Comparison of ENCODE assay signal across 26 cellular contexts in the genomic region with DNA sequence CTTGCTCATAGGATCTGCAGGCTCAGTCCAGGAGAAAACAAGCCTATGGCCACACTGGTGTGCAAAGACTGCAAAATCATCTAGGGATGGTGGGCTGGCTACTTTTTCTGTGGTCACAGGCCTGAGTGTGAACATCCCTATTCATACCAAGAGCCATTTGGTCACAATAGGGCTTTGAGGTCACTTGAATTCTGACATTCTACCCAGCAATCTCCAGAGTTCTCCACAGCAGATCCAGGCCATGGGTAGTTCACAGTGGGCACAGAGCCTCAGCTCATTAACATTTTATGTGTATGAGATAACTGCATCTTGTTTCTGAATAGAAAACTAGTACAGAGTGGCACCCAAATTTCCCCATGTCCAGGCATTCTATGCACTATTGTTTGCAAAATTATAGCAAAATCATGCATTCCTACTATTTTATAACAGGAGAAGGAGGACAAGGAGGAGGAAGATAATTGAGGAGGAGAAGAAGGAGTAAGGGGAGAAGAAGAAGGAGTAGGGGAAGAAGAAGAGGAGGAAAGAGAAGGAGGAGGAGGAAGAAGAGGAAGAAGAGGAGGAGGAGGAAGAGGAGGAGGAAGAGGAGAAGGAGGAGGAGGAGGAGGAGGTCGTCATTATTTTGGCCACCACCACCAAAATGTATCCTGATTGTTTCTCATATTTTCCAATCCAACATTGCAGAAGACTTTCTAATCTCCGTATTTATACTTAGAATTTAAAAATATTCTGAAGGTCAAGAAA.
"Had no signal": no experiment of that assay in that cellular context is flagged by ENCODE, and none has a peak within 500 bp of the region (broad histone marks: within the 10 kb centered on the region; RNA-seq: fewer than 3 reads in every experiment).

No MANE protein-coding gene starts in this region.

- H3K27ac ChIP-seq: adrenal gland, epithelial cell of prostate, esophagus squamous epithelium, lower lobe of right lung, SK-N-MC, skin epidermis, testis, transverse colon, VCaP had no signal

- H3K27me3 ChIP-seq: adrenal gland, esophagus squamous epithelium, testis, transverse colon had no signal

- H3K4me3 ChIP-seq: adrenal gland, esophagus squamous epithelium, lower lobe of right lung, mucosa of descending colon, SK-N-MC, skin epidermis, testis, transverse colon had no signal

- DNase-seq: activated CD4-positive, alpha-beta T cell treated with anti-CD3 and anti-CD28 coated beads for 48 hours; activated CD4-positive, alpha-beta T cell treated with anti-CD3 and anti-CD28 coated beads, Interleukin-2, amount 50 U/mL, for 48 hours; activated CD8-positive, alpha-beta memory T cell treated with anti-CD3 and anti-CD28 coated beads for 24 hours; activated effector memory CD4-positive, alpha-beta T cell treated with anti-CD3 and anti-CD28 coated beads, Interleukin-2, amount 50 U/mL, for 16 hours; activated naive CD4-positive, alpha-beta T cell treated with anti-CD3 and anti-CD28 coated beads for 36 hours; activated naive CD8-positive, alpha-beta T cell treated with anti-CD3 and anti-CD28 coated beads for 36 hours; adrenal gland; dermis blood vessel endothelial cell; effector CD8-positive, alpha-beta T cell; esophagus squamous epithelium; lower lobe of right lung; mesendoderm; mucosa of descending colon; retina; stimulated activated CD4-positive, alpha-beta T cell treated with anti-CD3 and anti-CD28 coated beads, Interleukin-12 subunit alpha, Interleukin-12 subunit beta, amount 100 ng/mL, for 4 hours; stimulated activated CD4-positive, alpha-beta T cell treated with anti-CD3 and anti-CD28 coated beads, Interleukin-4, amount 100 ng/mL, for 1 hour; stimulated activated naive CD8-positive, alpha-beta T cell treated with anti-CD3 and anti-CD28 coated beads, Interleukin-15, amount 100 ng/mL, for 72 hours; testis; transverse colon had no signal

- H3K36me3 ChIP-seq: adrenal gland, esophagus squamous epithelium, lower lobe of right lung, transverse colon had no signal

- ATAC-seq: left lobe of liver; mucosa of descending colon; sciatic nerve; stimulated activated effector memory CD8-positive, alpha-beta T cell treated with anti-CD3 and anti-CD28 coated beads, Interleukin-12 subunit alpha, Interleukin-12 subunit beta, amount 100 ng/mL, for 72 hours; stimulated activated naive CD8-positive, alpha-beta T cell treated with anti-CD3 and anti-CD28 coated beads, Interleukin-15, amount 100 ng/mL, for 72 hours had no signal
